Comparison of ENCODE assay signal across 1 cellular context in genomic region chr19:50897612-50898011, GRCh38.
A peak's percentile ranks its signal among the peaks of the same experiment; 100 is the strongest.
TF ChIP-seq lines count a peak whose summit lies in the region.

No MANE protein-coding gene starts in this region.

TF ChIP-seq in GM12878, 131 proteins besides CTCF, POLR2A, EP300 and RAD21 (continues in another document):
- TF ChIP-seq ZBED1 (IDR thresholded peaks at IDR 0.05; ENCODE audit: borderline replicate concordance) (no peak), GATAD2B (conservative IDR thresholded peaks at IDR 0.05; ENCODE audit: low read depth) (no peak; the same call in 1 of the 2 replicates), HDGF (IDR thresholded peaks at IDR 0.05) (peak; percentile 87; the same call in 1 of the 2 replicates), ATF3 (IDR thresholded peaks at IDR 0.05; ENCODE audit: borderline replicate concordance, extremely low read depth, low read depth, low read length) (no peak), BRCA1 (IDR thresholded peaks at IDR 0.05; ENCODE audit: low read depth, low read length) (no peak), STAT1 (conservative IDR thresholded peaks at IDR 0.05) (0 out of 2 replicates have a peak, but pooled peaks have one; percentile 64), ZNF217 (IDR thresholded peaks at IDR 0.05) (no peak), RCOR1 (conservative IDR thresholded peaks at IDR 0.05; ENCODE audit: low read depth, low read length) (no peak), FOXM1 (IDR thresholded peaks at IDR 0.05; ENCODE audit: low read depth, low read length) (no peak), ZNF384 (IDR thresholded peaks at IDR 0.05; ENCODE audit: borderline replicate concordance, low read depth, low read length) (no peak), SMC3 (IDR thresholded peaks at IDR 0.05; ENCODE audit: borderline replicate concordance, low read length) (peak; percentile 6; the same call in 1 of the 2 replicates), NBN (IDR thresholded peaks at IDR 0.05) (peak; percentile 27; the same call in 1 of the 2 replicates), MEF2A (IDR thresholded peaks at IDR 0.05; ENCODE audit: insufficient read depth, low read depth, low read length) (no peak), RELB (IDR thresholded peaks at IDR 0.05; ENCODE audit: low read depth) (peak; percentile 44; the same call in 1 of the 2 replicates), POLR2AphosphoS5 (IDR thresholded peaks at IDR 0.05; ENCODE audit: low read length) (no peak), TCF7 (IDR thresholded peaks at IDR 0.05; ENCODE audit: borderline replicate concordance) (no peak), EGR1 (IDR thresholded peaks at IDR 0.05; ENCODE audit: borderline replicate concordance in 1 of 2, low read depth in 2 of 2, low read length in 2 of 2) (no peak), IKZF1 (conservative IDR thresholded peaks at IDR 0.05) (peak; percentile 0; the same call in 1 of the 2 replicates), ESRRA (IDR thresholded peaks at IDR 0.05; ENCODE audit: low read length) (no peak), HSF1 (IDR thresholded peaks at IDR 0.05; ENCODE audit: low read depth, low read length) (no peak), IRF4 (IDR thresholded peaks at IDR 0.05; ENCODE audit: low read depth, low read length) (0 out of 2 replicates have a peak, but pooled peaks have one; percentile 5), CUX1 (IDR thresholded peaks at IDR 0.05; ENCODE audit: insufficient replicate concordance, low read depth, low read length) (no peak), MEF2B (IDR thresholded peaks at IDR 0.05; ENCODE audit: partially characterized antibody, poor library complexity, severe bottlenecking) (no peak), WRNIP1 (IDR thresholded peaks at IDR 0.05; ENCODE audit: borderline replicate concordance, low read depth, low read length) (no peak), NR2F1 (conservative IDR thresholded peaks at IDR 0.05) (0 out of 2 replicates have a peak, but pooled peaks have one; percentile 8), RB1 (IDR thresholded peaks at IDR 0.05; ENCODE audit: borderline replicate concordance) (0 out of 2 replicates have a peak, but pooled peaks have one; percentile 29), SMAD1 (IDR thresholded peaks at IDR 0.05; ENCODE audit: low read depth, partially characterized antibody) (no peak), ZSCAN29 (IDR thresholded peaks at IDR 0.05) (no peak), CBX3 (IDR thresholded peaks at IDR 0.05; ENCODE audit: borderline replicate concordance, low read depth) (no peak), PKNOX1 (IDR thresholded peaks at IDR 0.05) (peak; percentile 46; the same call in 1 of the 2 replicates), FOS (IDR thresholded peaks at IDR 0.05; ENCODE audit: borderline replicate concordance, extremely low read depth, insufficient read length) (no peak), TCF12 (IDR thresholded peaks at IDR 0.05; ENCODE audit: low read depth, low read length) (no peak), KAT2A (conservative IDR thresholded peaks at IDR 0.05; ENCODE audit: control insufficient read depth, low read depth, low read length) (no peak)
- TF ChIP-seq, protein P1, sequence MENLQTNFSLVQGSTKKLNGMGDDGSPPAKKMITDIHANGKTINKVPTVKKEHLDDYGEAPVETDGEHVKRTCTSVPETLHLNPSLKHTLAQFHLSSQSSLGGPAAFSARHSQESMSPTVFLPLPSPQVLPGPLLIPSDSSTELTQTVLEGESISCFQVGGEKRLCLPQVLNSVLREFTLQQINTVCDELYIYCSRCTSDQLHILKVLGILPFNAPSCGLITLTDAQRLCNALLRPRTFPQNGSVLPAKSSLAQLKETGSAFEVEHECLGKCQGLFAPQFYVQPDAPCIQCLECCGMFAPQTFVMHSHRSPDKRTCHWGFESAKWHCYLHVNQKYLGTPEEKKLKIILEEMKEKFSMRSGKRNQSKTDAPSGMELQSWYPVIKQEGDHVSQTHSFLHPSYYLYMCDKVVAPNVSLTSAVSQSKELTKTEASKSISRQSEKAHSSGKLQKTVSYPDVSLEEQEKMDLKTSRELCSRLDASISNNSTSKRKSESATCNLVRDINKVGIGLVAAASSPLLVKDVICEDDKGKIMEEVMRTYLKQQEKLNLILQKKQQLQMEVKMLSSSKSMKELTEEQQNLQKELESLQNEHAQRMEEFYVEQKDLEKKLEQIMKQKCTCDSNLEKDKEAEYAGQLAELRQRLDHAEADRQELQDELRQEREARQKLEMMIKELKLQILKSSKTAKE (IDR thresholded peaks at IDR 0.05; ENCODE audit: low read depth, poor library complexity, severe bottlenecking) = no peak
- TF ChIP-seq, protein P2, sequence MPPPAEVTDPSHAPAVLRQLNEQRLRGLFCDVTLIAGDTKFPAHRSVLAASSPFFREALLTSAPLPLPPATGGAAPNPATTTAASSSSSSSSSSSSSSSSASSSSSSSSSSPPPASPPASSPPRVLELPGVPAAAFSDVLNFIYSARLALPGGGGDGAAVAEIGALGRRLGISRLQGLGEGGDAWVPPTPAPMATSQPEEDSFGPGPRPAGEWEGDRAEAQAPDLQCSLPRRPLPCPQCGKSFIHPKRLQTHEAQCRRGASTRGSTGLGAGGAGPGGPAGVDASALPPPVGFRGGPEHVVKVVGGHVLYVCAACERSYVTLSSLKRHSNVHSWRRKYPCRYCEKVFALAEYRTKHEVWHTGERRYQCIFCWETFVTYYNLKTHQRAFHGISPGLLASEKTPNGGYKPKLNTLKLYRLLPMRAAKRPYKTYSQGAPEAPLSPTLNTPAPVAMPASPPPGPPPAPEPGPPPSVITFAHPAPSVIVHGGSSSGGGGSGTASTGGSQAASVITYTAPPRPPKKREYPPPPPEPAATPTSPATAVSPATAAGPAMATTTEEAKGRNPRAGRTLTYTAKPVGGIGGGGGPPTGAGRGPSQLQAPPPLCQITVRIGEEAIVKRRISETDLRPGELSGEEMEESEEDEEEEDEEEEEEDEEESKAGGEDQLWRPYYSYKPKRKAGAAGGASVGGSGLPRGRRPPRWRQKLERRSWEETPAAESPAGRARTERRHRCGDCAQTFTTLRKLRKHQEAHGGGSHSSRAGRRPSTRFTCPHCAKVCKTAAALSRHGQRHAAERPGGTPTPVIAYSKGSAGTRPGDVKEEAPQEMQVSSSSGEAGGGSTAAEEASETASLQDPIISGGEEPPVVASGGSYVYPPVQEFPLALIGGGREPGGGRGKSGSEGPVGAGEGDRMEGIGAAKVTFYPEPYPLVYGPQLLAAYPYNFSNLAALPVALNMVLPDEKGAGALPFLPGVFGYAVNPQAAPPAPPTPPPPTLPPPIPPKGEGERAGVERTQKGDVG (CRISPR knock-in tag; IDR thresholded peaks at IDR 0.05) = 0 out of 2 replicates have a peak, but pooled peaks have one; percentile 58
- TF ChIP-seq, protein P3, sequence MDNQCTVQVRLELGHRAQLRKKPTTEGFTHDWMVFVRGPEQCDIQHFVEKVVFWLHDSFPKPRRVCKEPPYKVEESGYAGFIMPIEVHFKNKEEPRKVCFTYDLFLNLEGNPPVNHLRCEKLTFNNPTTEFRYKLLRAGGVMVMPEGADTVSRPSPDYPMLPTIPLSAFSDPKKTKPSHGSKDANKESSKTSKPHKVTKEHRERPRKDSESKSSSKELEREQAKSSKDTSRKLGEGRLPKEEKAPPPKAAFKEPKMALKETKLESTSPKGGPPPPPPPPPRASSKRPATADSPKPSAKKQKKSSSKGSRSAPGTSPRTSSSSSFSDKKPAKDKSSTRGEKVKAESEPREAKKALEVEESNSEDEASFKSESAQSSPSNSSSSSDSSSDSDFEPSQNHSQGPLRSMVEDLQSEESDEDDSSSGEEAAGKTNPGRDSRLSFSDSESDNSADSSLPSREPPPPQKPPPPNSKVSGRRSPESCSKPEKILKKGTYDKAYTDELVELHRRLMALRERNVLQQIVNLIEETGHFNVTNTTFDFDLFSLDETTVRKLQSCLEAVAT (IDR thresholded peaks at IDR 0.05) = no peak
- TF ChIP-seq, protein P4, sequence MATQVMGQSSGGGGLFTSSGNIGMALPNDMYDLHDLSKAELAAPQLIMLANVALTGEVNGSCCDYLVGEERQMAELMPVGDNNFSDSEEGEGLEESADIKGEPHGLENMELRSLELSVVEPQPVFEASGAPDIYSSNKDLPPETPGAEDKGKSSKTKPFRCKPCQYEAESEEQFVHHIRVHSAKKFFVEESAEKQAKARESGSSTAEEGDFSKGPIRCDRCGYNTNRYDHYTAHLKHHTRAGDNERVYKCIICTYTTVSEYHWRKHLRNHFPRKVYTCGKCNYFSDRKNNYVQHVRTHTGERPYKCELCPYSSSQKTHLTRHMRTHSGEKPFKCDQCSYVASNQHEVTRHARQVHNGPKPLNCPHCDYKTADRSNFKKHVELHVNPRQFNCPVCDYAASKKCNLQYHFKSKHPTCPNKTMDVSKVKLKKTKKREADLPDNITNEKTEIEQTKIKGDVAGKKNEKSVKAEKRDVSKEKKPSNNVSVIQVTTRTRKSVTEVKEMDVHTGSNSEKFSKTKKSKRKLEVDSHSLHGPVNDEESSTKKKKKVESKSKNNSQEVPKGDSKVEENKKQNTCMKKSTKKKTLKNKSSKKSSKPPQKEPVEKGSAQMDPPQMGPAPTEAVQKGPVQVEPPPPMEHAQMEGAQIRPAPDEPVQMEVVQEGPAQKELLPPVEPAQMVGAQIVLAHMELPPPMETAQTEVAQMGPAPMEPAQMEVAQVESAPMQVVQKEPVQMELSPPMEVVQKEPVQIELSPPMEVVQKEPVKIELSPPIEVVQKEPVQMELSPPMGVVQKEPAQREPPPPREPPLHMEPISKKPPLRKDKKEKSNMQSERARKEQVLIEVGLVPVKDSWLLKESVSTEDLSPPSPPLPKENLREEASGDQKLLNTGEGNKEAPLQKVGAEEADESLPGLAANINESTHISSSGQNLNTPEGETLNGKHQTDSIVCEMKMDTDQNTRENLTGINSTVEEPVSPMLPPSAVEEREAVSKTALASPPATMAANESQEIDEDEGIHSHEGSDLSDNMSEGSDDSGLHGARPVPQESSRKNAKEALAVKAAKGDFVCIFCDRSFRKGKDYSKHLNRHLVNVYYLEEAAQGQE (IDR thresholded peaks at IDR 0.05; ENCODE audit: low read depth, low read length) = no peak
